13 cellular contexts compared by ENCODE assay signal in genomic region chr16:66569827-66570405, GRCh38. TPM values are rescaled to one million over a fixed set of nuclear protein-coding genes. Genes with fewer than 3 reads are reported as not detected.
DNase-seq lines count a peak whose midpoint lies in the region; ATAC-seq and TF ChIP-seq lines count a peak whose summit lies in the region.
"Had no signal": no experiment of that assay in that cellular context is flagged by ENCODE, and none has a peak within 500 bp of the region (broad histone marks: within the 10 kb centered on the region; RNA-seq: fewer than 3 reads in every experiment).

No MANE protein-coding gene starts in this region.

- peak; percentile 44 for ATAC-seq in sciatic nerve

- DNase-seq in HCEC 1CT (peak; percentile 58), SJSA1 (ENCODE audit: low read depth in 1 of 2, low spot score in 2 of 2) (peak in 1 of 2 experiments; percentile 49), fibroblast of pulmonary artery (ENCODE audit: low read depth) (peak; percentile 80), sciatic nerve (ENCODE audit: low spot score) (no peak), DMS 273 treated with DMSO at 0.1 percent for 48 hours (lab: John Stamatoyannopoulos, UW) (no peak), 8988T (no peak)
- no peak for DNase-seq in activated CD4-positive, alpha-beta T cell treated with anti-CD3 and anti-CD28 coated beads, Interleukin-2, amount 50 U/mL, for 48 hours
- DNase-seq: aorta, NCI-H2171, Peyer's patch had no signal

- intact Hi-C loops in sciatic nerve (cut with DNase I): no loop called here

- H3K9me3 ChIP-seq in SJSA1 (replicated peaks): no peaks in the 10 kb centered on the region
- H3K9me3 ChIP-seq: esophagus muscularis mucosa, Peyer's patch, prostate gland had no signal

- H3K4me3 ChIP-seq in SJSA1 (no peak overlapping the region), fibroblast of pulmonary artery (replicated peaks; ENCODE audit: low read depth, low read length) (no peak overlapping the region)
- H3K4me3 ChIP-seq: esophagus muscularis mucosa, Peyer's patch, prostate gland had no signal

- H3K27me3 ChIP-seq in SJSA1 (replicated peaks): no peaks in the 10 kb centered on the region
- H3K27me3 ChIP-seq: esophagus muscularis mucosa, Peyer's patch had no signal

- peaks cover 24% of the 10 kb centered on the region for H3K4me1 ChIP-seq in SJSA1 (replicated peaks)
- H3K4me1 ChIP-seq: Peyer's patch, prostate gland had no signal

- H3K27ac ChIP-seq in SJSA1: peak overlapping the region; percentile 33
- H3K27ac ChIP-seq: esophagus muscularis mucosa, Peyer's patch, prostate gland, VCaP had no signal

- peaks cover 20% of the 10 kb centered on the region for H3K36me3 ChIP-seq in SJSA1
- H3K36me3 ChIP-seq: prostate gland had no signal

- no peak for TF ChIP-seq CTCF in fibroblast of pulmonary artery (IDR thresholded peaks at IDR 0.05; ENCODE audit: low read length, missing control alignments)

RNA-seq across cellular contexts. Expression of gene CMTM1, which starts 3.7 kb away (rescaled TPM):
- 3.5 and 5.4 TPM in 2 replicates for total RNA-seq in SJSA1 (2014; rRNA removed; shearing (Covaris generic))
- total RNA-seq in sciatic nerve: 6.2 TPM

RNA-seq across cellular contexts. Expression of gene CMTM2, which starts 9.3 kb away (rescaled TPM):
- 1.6 TPM in 1 of 2 replicates, not detected in the other for total RNA-seq in SJSA1 (2014; rRNA removed; shearing (Covaris generic))
- 1.5 TPM for total RNA-seq in sciatic nerve
- total RNA-seq: Peyer's patch had no signal

RNA-seq across cellular contexts. Expression of gene CKLF, which starts 17.5 kb away (rescaled TPM):
- 124 and 134 TPM in 2 replicates for total RNA-seq in SJSA1 (2014; rRNA removed; shearing (Covaris generic))
- 36.9 TPM for total RNA-seq in sciatic nerve

RNA-seq across cellular contexts. Expression of gene TK2, which starts 20.0 kb away (rescaled TPM):
- 26.2 and 28.9 TPM in 2 replicates for total RNA-seq in SJSA1 (2014; rRNA removed; shearing (Covaris generic))
- 44.2 TPM for total RNA-seq in sciatic nerve

RNA-seq across cellular contexts. Expression of gene CMTM3, which starts 34.6 kb away (rescaled TPM):
- 13.6 and 18.9 TPM in 2 replicates for total RNA-seq in SJSA1 (2014; rRNA removed; shearing (Covaris generic))
- 44.5 TPM for total RNA-seq in sciatic nerve

Comparison
In these comparisons a context has a peak if more than half of its experiments do, and no peak if none do; other contexts are left out.
1. DNase-seq: peak in HCEC 1CT (single experiment) and fibroblast of pulmonary artery (single experiment); none in sciatic nerve (single experiment), activated CD4-positive, alpha-beta T cell treated with anti-CD3 and anti-CD28 coated beads, Interleukin-2, amount 50 U/mL, for 48 hours (0 of 2), DMS 273 treated with DMSO at 0.1 percent for 48 hours (single experiment) and 8988T (single experiment).